1 cellular context compared by ENCODE assay signal in genomic region chr9:77997611-77998349, GRCh38.
TF ChIP-seq lines count a peak whose summit lies in the region.

No MANE protein-coding gene starts in this region.

TF ChIP-seq in GM12878, 131 proteins besides CTCF, POLR2A, EP300 and RAD21 (continued from another document):
- no peak for TF ChIP-seq HSF1 (IDR thresholded peaks at IDR 0.05; ENCODE audit: low read depth, low read length)
- no peak for TF ChIP-seq HDAC2 (IDR thresholded peaks at IDR 0.05)
- TF ChIP-seq MEF2B (IDR thresholded peaks at IDR 0.05; ENCODE audit: partially characterized antibody, poor library complexity, severe bottlenecking), result peak; percentile 69
